Comparison of ENCODE assay signal across 2 cellular contexts in genomic region chr16:30903596-30903995, GRCh38.
TF ChIP-seq lines count a peak whose summit lies in the region.

No MANE protein-coding gene starts in this region.

TF ChIP-seq in A549, 52 proteins besides CTCF, POLR2A, EP300 and RAD21:
- TF ChIP-seq, protein P1, sequence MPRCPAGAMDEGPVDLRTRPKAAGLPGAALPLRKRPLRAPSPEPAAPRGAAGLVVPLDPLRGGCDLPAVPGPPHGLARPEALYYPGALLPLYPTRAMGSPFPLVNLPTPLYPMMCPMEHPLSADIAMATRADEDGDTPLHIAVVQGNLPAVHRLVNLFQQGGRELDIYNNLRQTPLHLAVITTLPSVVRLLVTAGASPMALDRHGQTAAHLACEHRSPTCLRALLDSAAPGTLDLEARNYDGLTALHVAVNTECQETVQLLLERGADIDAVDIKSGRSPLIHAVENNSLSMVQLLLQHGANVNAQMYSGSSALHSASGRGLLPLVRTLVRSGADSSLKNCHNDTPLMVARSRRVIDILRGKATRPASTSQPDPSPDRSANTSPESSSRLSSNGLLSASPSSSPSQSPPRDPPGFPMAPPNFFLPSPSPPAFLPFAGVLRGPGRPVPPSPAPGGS (IDR thresholded peaks at IDR 0.05), result 0 out of 3 replicates have a peak, but pooled peaks have one; percentile 22
- no peak for TF ChIP-seq HEYL (CRISPR knock-in tag; IDR thresholded peaks at IDR 0.05)

TF ChIP-seq in HepG2, 621 proteins besides CTCF, POLR2A, EP300 and RAD21 (continues in another document):
- peak; percentile 57 for TF ChIP-seq NFYB (CRISPR knock-in tag; IDR thresholded peaks at IDR 0.05)
- TF ChIP-seq PHF8 (CRISPR knock-in tag; IDR thresholded peaks at IDR 0.05), result no peak
- TF ChIP-seq MYC (CRISPR knock-in tag; IDR thresholded peaks at IDR 0.05; ENCODE audit: borderline replicate concordance), result no peak
- TF ChIP-seq MIER3 (CRISPR knock-in tag; IDR thresholded peaks at IDR 0.05; ENCODE audit: borderline replicate concordance), result no peak
- TF ChIP-seq, protein P2, sequence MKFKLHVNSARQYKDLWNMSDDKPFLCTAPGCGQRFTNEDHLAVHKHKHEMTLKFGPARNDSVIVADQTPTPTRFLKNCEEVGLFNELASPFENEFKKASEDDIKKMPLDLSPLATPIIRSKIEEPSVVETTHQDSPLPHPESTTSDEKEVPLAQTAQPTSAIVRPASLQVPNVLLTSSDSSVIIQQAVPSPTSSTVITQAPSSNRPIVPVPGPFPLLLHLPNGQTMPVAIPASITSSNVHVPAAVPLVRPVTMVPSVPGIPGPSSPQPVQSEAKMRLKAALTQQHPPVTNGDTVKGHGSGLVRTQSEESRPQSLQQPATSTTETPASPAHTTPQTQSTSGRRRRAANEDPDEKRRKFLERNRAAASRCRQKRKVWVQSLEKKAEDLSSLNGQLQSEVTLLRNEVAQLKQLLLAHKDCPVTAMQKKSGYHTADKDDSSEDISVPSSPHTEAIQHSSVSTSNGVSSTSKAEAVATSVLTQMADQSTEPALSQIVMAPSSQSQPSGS (CRISPR knock-in tag; IDR thresholded peaks at IDR 0.05), result no peak
- no peak for TF ChIP-seq DZIP1 (CRISPR knock-in tag; IDR thresholded peaks at IDR 0.05)
- TF ChIP-seq, protein P3, sequence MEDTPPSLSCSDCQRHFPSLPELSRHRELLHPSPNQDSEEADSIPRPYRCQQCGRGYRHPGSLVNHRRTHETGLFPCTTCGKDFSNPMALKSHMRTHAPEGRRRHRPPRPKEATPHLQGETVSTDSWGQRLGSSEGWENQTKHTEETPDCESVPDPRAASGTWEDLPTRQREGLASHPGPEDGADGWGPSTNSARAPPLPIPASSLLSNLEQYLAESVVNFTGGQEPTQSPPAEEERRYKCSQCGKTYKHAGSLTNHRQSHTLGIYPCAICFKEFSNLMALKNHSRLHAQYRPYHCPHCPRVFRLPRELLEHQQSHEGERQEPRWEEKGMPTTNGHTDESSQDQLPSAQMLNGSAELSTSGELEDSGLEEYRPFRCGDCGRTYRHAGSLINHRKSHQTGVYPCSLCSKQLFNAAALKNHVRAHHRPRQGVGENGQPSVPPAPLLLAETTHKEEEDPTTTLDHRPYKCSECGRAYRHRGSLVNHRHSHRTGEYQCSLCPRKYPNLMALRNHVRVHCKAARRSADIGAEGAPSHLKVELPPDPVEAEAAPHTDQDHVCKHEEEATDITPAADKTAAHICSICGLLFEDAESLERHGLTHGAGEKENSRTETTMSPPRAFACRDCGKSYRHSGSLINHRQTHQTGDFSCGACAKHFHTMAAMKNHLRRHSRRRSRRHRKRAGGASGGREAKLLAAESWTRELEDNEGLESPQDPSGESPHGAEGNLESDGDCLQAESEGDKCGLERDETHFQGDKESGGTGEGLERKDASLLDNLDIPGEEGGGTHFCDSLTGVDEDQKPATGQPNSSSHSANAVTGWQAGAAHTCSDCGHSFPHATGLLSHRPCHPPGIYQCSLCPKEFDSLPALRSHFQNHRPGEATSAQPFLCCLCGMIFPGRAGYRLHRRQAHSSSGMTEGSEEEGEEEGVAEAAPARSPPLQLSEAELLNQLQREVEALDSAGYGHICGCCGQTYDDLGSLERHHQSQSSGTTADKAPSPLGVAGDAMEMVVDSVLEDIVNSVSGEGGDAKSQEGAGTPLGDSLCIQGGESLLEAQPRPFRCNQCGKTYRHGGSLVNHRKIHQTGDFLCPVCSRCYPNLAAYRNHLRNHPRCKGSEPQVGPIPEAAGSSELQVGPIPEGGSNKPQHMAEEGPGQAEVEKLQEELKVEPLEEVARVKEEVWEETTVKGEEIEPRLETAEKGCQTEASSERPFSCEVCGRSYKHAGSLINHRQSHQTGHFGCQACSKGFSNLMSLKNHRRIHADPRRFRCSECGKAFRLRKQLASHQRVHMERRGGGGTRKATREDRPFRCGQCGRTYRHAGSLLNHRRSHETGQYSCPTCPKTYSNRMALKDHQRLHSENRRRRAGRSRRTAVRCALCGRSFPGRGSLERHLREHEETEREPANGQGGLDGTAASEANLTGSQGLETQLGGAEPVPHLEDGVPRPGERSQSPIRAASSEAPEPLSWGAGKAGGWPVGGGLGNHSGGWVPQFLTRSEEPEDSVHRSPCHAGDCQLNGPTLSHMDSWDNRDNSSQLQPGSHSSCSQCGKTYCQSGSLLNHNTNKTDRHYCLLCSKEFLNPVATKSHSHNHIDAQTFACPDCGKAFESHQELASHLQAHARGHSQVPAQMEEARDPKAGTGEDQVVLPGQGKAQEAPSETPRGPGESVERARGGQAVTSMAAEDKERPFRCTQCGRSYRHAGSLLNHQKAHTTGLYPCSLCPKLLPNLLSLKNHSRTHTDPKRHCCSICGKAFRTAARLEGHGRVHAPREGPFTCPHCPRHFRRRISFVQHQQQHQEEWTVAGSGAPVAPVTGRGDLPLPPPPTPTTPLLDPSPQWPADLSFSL (CRISPR knock-in tag; IDR thresholded peaks at IDR 0.05), result no peak
- peak; percentile 46; the same call in 1 of the 2 replicates for TF ChIP-seq ELF1 (CRISPR knock-in tag; IDR thresholded peaks at IDR 0.05)
- peak; percentile 53 for TF ChIP-seq PHF20 (CRISPR knock-in tag; IDR thresholded peaks at IDR 0.05)
- TF ChIP-seq ZNF570 (CRISPR knock-in tag; IDR thresholded peaks at IDR 0.05; ENCODE audit: borderline replicate concordance), result no peak
- TF ChIP-seq ZNF75D (CRISPR knock-in tag; IDR thresholded peaks at IDR 0.05; ENCODE audit: borderline replicate concordance), result no peak
- peak; percentile 62 for TF ChIP-seq KAT8 (CRISPR knock-in tag; IDR thresholded peaks at IDR 0.05)
- TF ChIP-seq ZNF335 (CRISPR knock-in tag; IDR thresholded peaks at IDR 0.05), result no peak
- no peak for TF ChIP-seq ATAD3A (CRISPR knock-in tag; IDR thresholded peaks at IDR 0.05)
- no peak for TF ChIP-seq ZFYVE20 (CRISPR knock-in tag; IDR thresholded peaks at IDR 0.05; ENCODE audit: borderline replicate concordance, low read depth)
- TF ChIP-seq, protein P4, sequence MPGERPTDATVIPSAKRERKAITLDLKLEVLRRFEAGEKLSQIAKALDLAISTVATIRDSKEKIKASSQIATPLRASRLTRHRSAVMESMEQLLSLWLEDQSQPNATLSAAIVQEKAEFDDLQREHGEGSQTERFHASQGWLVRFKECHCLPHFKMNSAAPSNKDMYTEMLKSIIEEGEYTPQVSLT (CRISPR knock-in tag; IDR thresholded peaks at IDR 0.05; ENCODE audit: borderline replicate concordance, low read depth), result no peak
- no peak for TF ChIP-seq PBX2 (CRISPR knock-in tag; IDR thresholded peaks at IDR 0.05)
- 0 out of 2 replicates have a peak, but pooled peaks have one; percentile 29 for TF ChIP-seq MEIS1 (CRISPR knock-in tag; IDR thresholded peaks at IDR 0.05; ENCODE audit: borderline replicate concordance)
- TF ChIP-seq, protein P5, sequence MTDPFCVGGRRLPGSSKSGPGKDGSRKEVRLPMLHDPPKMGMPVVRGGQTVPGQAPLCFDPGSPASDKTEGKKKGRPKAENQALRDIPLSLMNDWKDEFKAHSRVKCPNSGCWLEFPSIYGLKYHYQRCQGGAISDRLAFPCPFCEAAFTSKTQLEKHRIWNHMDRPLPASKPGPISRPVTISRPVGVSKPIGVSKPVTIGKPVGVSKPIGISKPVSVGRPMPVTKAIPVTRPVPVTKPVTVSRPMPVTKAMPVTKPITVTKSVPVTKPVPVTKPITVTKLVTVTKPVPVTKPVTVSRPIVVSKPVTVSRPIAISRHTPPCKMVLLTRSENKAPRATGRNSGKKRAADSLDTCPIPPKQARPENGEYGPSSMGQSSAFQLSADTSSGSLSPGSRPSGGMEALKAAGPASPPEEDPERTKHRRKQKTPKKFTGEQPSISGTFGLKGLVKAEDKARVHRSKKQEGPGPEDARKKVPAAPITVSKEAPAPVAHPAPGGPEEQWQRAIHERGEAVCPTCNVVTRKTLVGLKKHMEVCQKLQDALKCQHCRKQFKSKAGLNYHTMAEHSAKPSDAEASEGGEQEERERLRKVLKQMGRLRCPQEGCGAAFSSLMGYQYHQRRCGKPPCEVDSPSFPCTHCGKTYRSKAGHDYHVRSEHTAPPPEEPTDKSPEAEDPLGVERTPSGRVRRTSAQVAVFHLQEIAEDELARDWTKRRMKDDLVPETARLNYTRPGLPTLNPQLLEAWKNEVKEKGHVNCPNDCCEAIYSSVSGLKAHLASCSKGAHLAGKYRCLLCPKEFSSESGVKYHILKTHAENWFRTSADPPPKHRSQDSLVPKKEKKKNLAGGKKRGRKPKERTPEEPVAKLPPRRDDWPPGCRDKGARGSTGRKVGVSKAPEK (CRISPR knock-in tag; IDR thresholded peaks at IDR 0.05; ENCODE audit: borderline replicate concordance), result no peak
- no peak for TF ChIP-seq ZNF274 (CRISPR knock-in tag; IDR thresholded peaks at IDR 0.05)
- TF ChIP-seq ZNF782 (CRISPR knock-in tag; IDR thresholded peaks at IDR 0.05; ENCODE audit: borderline replicate concordance), result no peak
- peak; percentile 50 for TF ChIP-seq GABPA (IDR thresholded peaks at IDR 0.05; ENCODE audit: low read depth, low read length)
- TF ChIP-seq GABPA (CRISPR knock-in tag; IDR thresholded peaks at IDR 0.05; ENCODE audit: low read depth), result peak; percentile 87
- no peak for TF ChIP-seq CHD4 (IDR thresholded peaks at IDR 0.05; ENCODE audit: borderline replicate concordance, low read length)
- no peak for TF ChIP-seq REXO4 (CRISPR knock-in tag; IDR thresholded peaks at IDR 0.05; ENCODE audit: borderline replicate concordance)
- TF ChIP-seq SRSF9 (IDR thresholded peaks at IDR 0.05; ENCODE audit: borderline replicate concordance, insufficient read depth, low read depth, low read length, poor library complexity, severe bottlenecking), result no peak
- TF ChIP-seq ZFP36L1 (CRISPR knock-in tag; IDR thresholded peaks at IDR 0.05), result no peak
- no peak for TF ChIP-seq HNRNPH1 (optimal IDR thresholded peaks at IDR 0.05; ENCODE audit: low read depth, low read length)
- TF ChIP-seq ZEB1 (IDR thresholded peaks at IDR 0.05; ENCODE audit: insufficient replicate concordance, low read depth), result no peak
- no peak for TF ChIP-seq BRCA1 (CRISPR knock-in tag; IDR thresholded peaks at IDR 0.05)
- TF ChIP-seq WIZ (CRISPR knock-in tag; IDR thresholded peaks at IDR 0.05), result no peak
- TF ChIP-seq SIN3B (IDR thresholded peaks at IDR 0.05; ENCODE audit: low read length), result no peak
- TF ChIP-seq ZNF260 (CRISPR knock-in tag; IDR thresholded peaks at IDR 0.05; ENCODE audit: borderline replicate concordance, low read depth), result no peak
- TF ChIP-seq MIER2 (CRISPR knock-in tag; IDR thresholded peaks at IDR 0.05), result no peak
- no peak for TF ChIP-seq MEF2D (CRISPR knock-in tag; IDR thresholded peaks at IDR 0.05)
- no peak for TF ChIP-seq SNAPC4 (CRISPR knock-in tag; IDR thresholded peaks at IDR 0.05)
- TF ChIP-seq HNRNPL (IDR thresholded peaks at IDR 0.05; ENCODE audit: low read depth, low read length), result no peak
- TF ChIP-seq, protein P6, sequence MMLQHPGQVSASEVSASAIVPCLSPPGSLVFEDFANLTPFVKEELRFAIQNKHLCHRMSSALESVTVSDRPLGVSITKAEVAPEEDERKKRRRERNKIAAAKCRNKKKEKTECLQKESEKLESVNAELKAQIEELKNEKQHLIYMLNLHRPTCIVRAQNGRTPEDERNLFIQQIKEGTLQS (CRISPR knock-in tag; IDR thresholded peaks at IDR 0.05), result no peak
- TF ChIP-seq ONECUT2 (CRISPR knock-in tag; IDR thresholded peaks at IDR 0.05), result no peak
- peak; percentile 28; the same call in 1 of the 2 replicates for TF ChIP-seq NR2C2 (CRISPR knock-in tag; IDR thresholded peaks at IDR 0.05; ENCODE audit: borderline replicate concordance)
